ENCODE assay signal across 1 cellular context in genomic region chr2:171706152-171706803, GRCh38.
TF ChIP-seq lines count a peak whose summit lies in the region.

No MANE protein-coding gene starts in this region.

TF ChIP-seq in HEK293, 187 proteins besides CTCF, POLR2A, EP300 and RAD21 (continued from another document):
- TF ChIP-seq, protein P1, sequence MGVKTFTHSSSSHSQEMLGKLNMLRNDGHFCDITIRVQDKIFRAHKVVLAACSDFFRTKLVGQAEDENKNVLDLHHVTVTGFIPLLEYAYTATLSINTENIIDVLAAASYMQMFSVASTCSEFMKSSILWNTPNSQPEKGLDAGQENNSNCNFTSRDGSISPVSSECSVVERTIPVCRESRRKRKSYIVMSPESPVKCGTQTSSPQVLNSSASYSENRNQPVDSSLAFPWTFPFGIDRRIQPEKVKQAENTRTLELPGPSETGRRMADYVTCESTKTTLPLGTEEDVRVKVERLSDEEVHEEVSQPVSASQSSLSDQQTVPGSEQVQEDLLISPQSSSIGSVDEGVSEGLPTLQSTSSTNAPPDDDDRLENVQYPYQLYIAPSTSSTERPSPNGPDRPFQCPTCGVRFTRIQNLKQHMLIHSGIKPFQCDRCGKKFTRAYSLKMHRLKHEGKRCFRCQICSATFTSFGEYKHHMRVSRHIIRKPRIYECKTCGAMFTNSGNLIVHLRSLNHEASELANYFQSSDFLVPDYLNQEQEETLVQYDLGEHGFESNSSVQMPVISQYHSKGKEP (tag by site-specific recombination; IDR thresholded peaks at IDR 0.05) = peak; percentile 96
- TF ChIP-seq SP7 (tag by site-specific recombination; IDR thresholded peaks at IDR 0.05) = 0 out of 2 replicates have a peak, but pooled peaks have one; percentile 16
- 0 out of 2 replicates have a peak, but pooled peaks have one; percentile 36 for TF ChIP-seq ZEB2 (tag by site-specific recombination; IDR thresholded peaks at IDR 0.05)
- peak; percentile 83 for TF ChIP-seq ZSCAN30 (tag by site-specific recombination; IDR thresholded peaks at IDR 0.05)
